Comparison of ENCODE assay signal across 19 cellular contexts in the genomic region with DNA sequence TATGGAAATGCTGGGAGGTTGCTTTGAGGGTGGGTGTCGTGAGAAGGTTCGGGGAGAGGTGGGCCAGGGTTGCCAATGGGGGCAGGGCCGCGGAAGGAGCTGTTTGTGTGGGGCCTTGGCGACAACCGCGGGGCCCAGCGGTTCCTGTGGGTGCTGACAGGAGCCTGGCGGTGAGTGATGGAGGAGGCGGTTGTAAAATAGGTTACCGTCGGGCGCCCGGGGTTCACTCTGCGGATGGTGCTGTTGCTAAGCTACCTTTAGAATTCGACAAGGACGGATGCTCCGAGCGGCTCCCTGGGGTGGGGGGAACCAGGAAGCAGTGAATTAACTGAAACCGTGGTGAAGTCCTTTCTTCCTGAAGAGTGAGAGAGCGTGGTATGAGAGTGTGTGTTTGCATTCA.
A peak's percentile ranks its signal among the peaks of the same experiment; 100 is the strongest.
DNase-seq lines count a peak whose midpoint lies in the region; TF ChIP-seq lines count a peak whose summit lies in the region.
"Had no signal": no experiment of that assay in that cellular context is flagged by ENCODE, and none has a peak within 500 bp of the region (broad histone marks: within the 10 kb centered on the region; RNA-seq: fewer than 3 reads in every experiment).

No MANE protein-coding gene starts in this region.

- TF ChIP-seq POLR2A in prostate gland (IDR thresholded peaks at IDR 0.05), result no peak

- no peaks in the 10 kb centered on the region for H3K4me1 ChIP-seq in prostate gland (replicated peaks)
- H3K4me1 ChIP-seq: parathyroid adenoma, Peyer's patch, upper lobe of right lung had no signal

- no peak overlapping the region for H3K4me3 ChIP-seq in prostate gland
- H3K4me3 ChIP-seq: Peyer's patch, upper lobe of right lung had no signal

- 40% methylated on average over 21 of the region's 21 CpGs for WGBS in prostate gland

- no peak overlapping the region for H3K27ac ChIP-seq in prostate gland
- H3K27ac ChIP-seq: parathyroid adenoma, Peyer's patch, upper lobe of right lung had no signal

- DNase-seq in NCI-H1436 (lab: John Stamatoyannopoulos, UW) (peak; percentile 57), NCI-H1436 treated with DMSO at 0.1 percent for 48 hours (lab: John Stamatoyannopoulos, UW) (no peak), DMS153 treated with DMSO at 0.1 percent for 48 hours (lab: John Stamatoyannopoulos, UW; ENCODE audit: unreplicated experiment) (peak; percentile 58), NCI-H2107 (lab: John Stamatoyannopoulos, UW) (peak; percentile 65), head of caudate nucleus (peak; percentile 28 to 88 (median 66)), NCI-H1048 (lab: John Stamatoyannopoulos, UW) (no peak), prostate gland (ENCODE audit: low spot score) (no peak), COLO829 (ENCODE audit: low spot score) (no peak)
- DNase-seq: activated B cell treated with CpG ODN at 0.5 μM for 24 hours; activated naive CD4-positive, alpha-beta T cell treated with anti-CD3 and anti-CD28 coated beads, Interleukin-2, amount 50 U/mL, for 16 hours; activated T-cell treated with anti-CD3 and anti-CD28 coated beads for 4 hours; C1 segment of cervical spinal cord; DMS 273 treated with DMSO at 0.1 percent for 48 hours; HFFc6; left colon; natural killer cell; Peyer's patch; upper lobe of right lung had no signal

- H3K27me3 ChIP-seq in prostate gland (replicated peaks; ENCODE audit: insufficient read depth), result peaks cover 18% of the 10 kb centered on the region

- H3K36me3 ChIP-seq in prostate gland, result no peaks in the 10 kb centered on the region
- H3K36me3 ChIP-seq: Peyer's patch, upper lobe of right lung had no signal

- H3K9me3 ChIP-seq in prostate gland, result no peaks in the 10 kb centered on the region
- H3K9me3 ChIP-seq: Peyer's patch, upper lobe of right lung had no signal

- TF ChIP-seq CTCF in prostate gland (IDR thresholded peaks at IDR 0.05), result no peak

- intact Hi-C loops in head of caudate nucleus (cut with DNase I), result no loop called here
- intact Hi-C loops in prostate gland (cut with DNase I), result no loop called here

Comparison
In these comparisons a context has a peak if more than half of its experiments do, and no peak if none do; other contexts are left out.
1. DNase-seq: peak in NCI-H1436 (single experiment), DMS153 treated with DMSO at 0.1 percent for 48 hours (single experiment), NCI-H2107 (single experiment) and head of caudate nucleus (42 of 42); none in NCI-H1436 treated with DMSO at 0.1 percent for 48 hours (single experiment), NCI-H1048 (single experiment), prostate gland (single experiment) and COLO829 (single experiment).